In the genomic region with DNA sequence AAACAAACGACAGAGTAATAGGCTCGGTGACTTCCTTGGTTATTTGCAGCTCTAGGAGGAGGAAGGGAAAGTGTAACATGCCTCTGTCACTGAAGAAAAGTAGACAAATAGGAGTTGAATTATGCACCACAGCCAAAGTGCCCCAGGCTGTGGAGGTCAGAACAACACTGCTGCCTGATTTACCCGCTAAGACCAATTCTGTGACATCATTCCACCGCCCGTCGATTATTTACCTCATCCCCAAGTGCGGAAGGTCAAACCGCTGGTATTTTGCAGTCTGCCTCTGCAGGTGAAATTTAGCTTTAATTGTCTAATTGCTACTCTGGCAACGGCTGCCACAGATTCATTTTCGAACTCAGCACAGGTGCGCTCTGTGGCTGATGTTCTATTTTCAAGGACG, we compare ENCODE assay signal across 19 cellular contexts.
A peak's percentile ranks its signal among the peaks of the same experiment; 100 is the strongest.
DNase-seq lines count a peak whose midpoint lies in the region; ATAC-seq, FAIRE-seq and TF ChIP-seq lines count a peak whose summit lies in the region.
"Had no signal": no experiment of that assay in that cellular context is flagged by ENCODE, and none has a peak within 500 bp of the region (broad histone marks: within the 10 kb centered on the region; RNA-seq: fewer than 3 reads in every experiment).

No MANE protein-coding gene starts in this region.

- no peak for TF ChIP-seq POLR2A in GM12891 (IDR thresholded peaks at IDR 0.05; ENCODE audit: low read depth, low read length)

- no peak overlapping the region for H3K4me3 ChIP-seq in mesendoderm (ENCODE audit: low read length)
- H3K4me3 ChIP-seq: Peyer's patch, SJSA1 had no signal

- DNase-seq in SIG-M5 treated with dmso at 0.1 percent for 504 hours (lab: John Stamatoyannopoulos, UW; ENCODE audit: unreplicated experiment) (peak; percentile 96), SIG-M5 (lab: John Stamatoyannopoulos, UW) (no peak), NCI-H748 treated with DMSO at 0.1 percent for 48 hours (lab: John Stamatoyannopoulos, UW) (peak; percentile 53), mesendoderm (no peak), GM12891 (ENCODE audit: insufficient read length, low spot score) (no peak), RKO (ENCODE audit: low spot score) (no peak), AML-193 (lab: John Stamatoyannopoulos, UW) (no peak)
- DNase-seq: 8988T, C1 segment of cervical spinal cord, DMS 273 treated with DMSO at 0.1 percent for 48 hours, H7, MM.1S, NCI-H1105 treated with DMSO at 0.1 percent for 48 hours, NCI-H774, Peyer's patch, SW 1271 had no signal

- no peak for ATAC-seq in GM19395 (IDR thresholded peaks at IDR 0.05; ENCODE audit: unreplicated experiment)
- ATAC-seq: HepG2 had no signal

- FAIRE-seq in GM12891 (lab: Jason Lieb, UNC) = no peak
- FAIRE-seq: HepG2 had no signal

- H3K4ac ChIP-seq in mesendoderm (ENCODE audit: low read depth, low read length) = no peak overlapping the region

- H3K36me3 ChIP-seq in mesendoderm (ENCODE audit: control insufficient read depth, insufficient read depth, low read length) = no peaks in the 10 kb centered on the region
- H3K36me3 ChIP-seq: Peyer's patch, SJSA1 had no signal

- no peak overlapping the region for H3K9ac ChIP-seq in mesendoderm (ENCODE audit: low read length)

- WGBS in mesendoderm (ENCODE audit: extremely low coverage, insufficient coverage, low lambda C conversion rate) = no CpG with 5 or more reads among the region's 12 CpGs

- peak overlapping the region; percentile 1 for H4K8ac ChIP-seq in mesendoderm (ENCODE audit: low read depth, low read length)

- no peaks in the 10 kb centered on the region for H3K27me3 ChIP-seq in mesendoderm (ENCODE audit: insufficient read depth, low read length, poor library complexity)
- H3K27me3 ChIP-seq: Peyer's patch, SJSA1 had no signal

- no peak overlapping the region for H3K18ac ChIP-seq in mesendoderm (ENCODE audit: low read length)

- no peaks in the 10 kb centered on the region for H3K4me1 ChIP-seq in mesendoderm (ENCODE audit: control insufficient read depth, low read depth, low read length)
- H3K4me1 ChIP-seq: Peyer's patch had no signal

- H2BK120ac ChIP-seq in mesendoderm (ENCODE audit: low read depth, low read length) = no peak overlapping the region

- H2BK5ac ChIP-seq in mesendoderm (ENCODE audit: low read length) = no peak overlapping the region

- H4K5ac ChIP-seq in mesendoderm (ENCODE audit: low read length) = no peak overlapping the region

- no peak overlapping the region for H3K23ac ChIP-seq in mesendoderm (ENCODE audit: low read length)

- no peak overlapping the region for H3K56ac ChIP-seq in mesendoderm (ENCODE audit: low read length)

- H2BK15ac ChIP-seq in mesendoderm (replicated peaks; ENCODE audit: low read depth) = no peak overlapping the region

- H3K79me2 ChIP-seq in mesendoderm (ENCODE audit: control insufficient read depth, insufficient read depth, low read length) = no peaks in the 10 kb centered on the region

- no peak overlapping the region for H3K4me2 ChIP-seq in mesendoderm (ENCODE audit: low read length)

- H2AK5ac ChIP-seq in mesendoderm (ENCODE audit: low read length) = no peak overlapping the region

- H3K79me1 ChIP-seq in mesendoderm (ENCODE audit: low read length) = no peaks in the 10 kb centered on the region

- no peak overlapping the region for H3K27ac ChIP-seq in mesendoderm (ENCODE audit: low read depth, low read length)
- H3K27ac ChIP-seq: Peyer's patch had no signal

TF ChIP-seq in GM12891, 5 proteins besides CTCF, POLR2A, EP300 and RAD21:
- TF ChIP-seq TAF1 (IDR thresholded peaks at IDR 0.05; ENCODE audit: low read depth, low read length) (no peak), SPI1 (IDR thresholded peaks at IDR 0.05; ENCODE audit: low read depth, low read length) (no peak), POLR2AphosphoS5 (IDR thresholded peaks at IDR 0.05; ENCODE audit: low read depth, low read length) (no peak), POU2F2 (IDR thresholded peaks at IDR 0.05; ENCODE audit: low read depth, low read length) (no peak), PAX5 (IDR thresholded peaks at IDR 0.05; ENCODE audit: insufficient read depth, low read length, severe bottlenecking) (no peak)

Comparison
In these comparisons a context has a peak if more than half of its experiments do, and no peak if none do; other contexts are left out.
1. DNase-seq: peak in SIG-M5 treated with dmso at 0.1 percent for 504 hours (single experiment) and NCI-H748 treated with DMSO at 0.1 percent for 48 hours (single experiment); none in SIG-M5 (single experiment), mesendoderm (single experiment), GM12891 (single experiment), RKO (single experiment) and AML-193 (0 of 2).